In the genomic region with DNA sequence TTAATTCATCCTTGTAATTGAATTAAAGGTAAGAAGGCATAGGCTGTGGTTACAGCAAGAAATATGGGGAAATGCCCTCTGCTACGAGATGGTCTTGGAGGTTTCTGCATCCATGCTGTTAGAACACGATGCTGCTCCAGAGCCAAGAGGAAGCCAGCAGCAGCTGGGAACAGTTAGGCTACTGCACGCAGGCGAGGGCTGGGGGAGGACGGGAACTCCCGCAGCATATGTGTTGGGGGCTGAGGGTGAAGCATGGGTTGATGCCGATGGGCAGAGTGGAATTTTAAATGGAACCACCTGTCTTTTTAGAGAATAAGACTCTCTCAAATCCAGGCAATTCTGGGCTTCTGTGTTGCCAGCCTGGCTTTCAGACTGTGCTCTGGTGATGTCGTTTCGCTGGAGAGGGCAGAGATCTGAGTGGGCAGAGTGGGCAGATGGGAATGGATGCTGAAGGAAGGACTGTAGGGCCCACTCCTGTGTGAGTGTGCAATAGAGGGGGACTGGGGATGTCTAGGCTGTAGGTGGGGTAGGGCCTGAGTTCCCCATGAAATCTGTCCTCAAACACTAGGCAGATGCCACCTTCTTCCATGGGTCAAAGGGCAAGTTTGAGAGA, we compare ENCODE assay signal across 12 cellular contexts.
DNase-seq lines count a peak whose midpoint lies in the region; ATAC-seq and TF ChIP-seq lines count a peak whose summit lies in the region.
"Had no signal": no experiment of that assay in that cellular context is flagged by ENCODE, and none has a peak within 500 bp of the region (broad histone marks: within the 10 kb centered on the region; RNA-seq: fewer than 3 reads in every experiment).

No MANE protein-coding gene starts in this region.

- H3K9me3 ChIP-seq in Caco-2 (no peaks in the 10 kb centered on the region), SK-N-SH (no peaks in the 10 kb centered on the region), heart left ventricle (no peaks in the 10 kb centered on the region), stomach (no peaks in the 10 kb centered on the region)

- H3K36me3 Mint-ChIP-seq in Caco-2 (ENCODE audit: insufficient read depth, unreplicated experiment) = peaks cover 5% of the 10 kb centered on the region
- H3K36me3 Mint-ChIP-seq in activated naive CD4-positive, alpha-beta T cell treated with anti-CD3 and anti-CD28 coated beads for 36 hours (ENCODE audit: low read depth) = no peaks in the 10 kb centered on the region

- H3K9me2 ChIP-seq in SK-N-SH = no peaks in the 10 kb centered on the region

- peak overlapping the region; percentile 76 for H3K27ac Mint-ChIP-seq in Caco-2 (ENCODE audit: unreplicated experiment)
- H3K27ac Mint-ChIP-seq in activated naive CD4-positive, alpha-beta T cell treated with anti-CD3 and anti-CD28 coated beads for 36 hours = no peak overlapping the region
- H3K27ac Mint-ChIP-seq: activated T-cell treated with anti-CD3 and anti-CD28 coated beads, Interleukin-2, amount 50 U/mL, for 24 hours had no signal

- no peaks in the 10 kb centered on the region for H3K9me3 Mint-ChIP-seq in Caco-2 (ENCODE audit: unreplicated experiment)
- no peaks in the 10 kb centered on the region for H3K9me3 Mint-ChIP-seq in activated naive CD4-positive, alpha-beta T cell treated with anti-CD3 and anti-CD28 coated beads for 36 hours
- H3K9me3 Mint-ChIP-seq: activated T-cell treated with anti-CD3 and anti-CD28 coated beads, Interleukin-2, amount 50 U/mL, for 24 hours had no signal

- CTCF ChIA-PET in Caco-2 (lab: Charles Lee) (no interaction called here), SK-N-SH (lab: Yijun Ruan, JAX) (interaction anchor here (1.5 to 2.2 kb wide), 4 partner anchors 11 to 117 kb away, joined by 4 to 6 read pairs (median 4); no protein-coding TSS in a partner anchor)
- CTCF ChIA-PET in activated naive CD4-positive, alpha-beta T cell treated with anti-CD3 and anti-CD28 coated beads for 36 hours (lab: Charles Lee) = interaction anchor here (0.9 kb wide), 1 partner anchor 117 kb away, joined by 4 read pairs; no protein-coding TSS in a partner anchor

- no peaks in the 10 kb centered on the region for H3K27me3 Mint-ChIP-seq in Caco-2 (ENCODE audit: insufficient read depth, unreplicated experiment)
- H3K27me3 Mint-ChIP-seq in activated naive CD4-positive, alpha-beta T cell treated with anti-CD3 and anti-CD28 coated beads for 36 hours (ENCODE audit: low read depth) = no peaks in the 10 kb centered on the region

- H4K20me1 ChIP-seq in SK-N-SH (ENCODE audit: insufficient read depth) = no peaks in the 10 kb centered on the region

- intact Hi-C loops in Caco-2 (cut with micrococcal nuclease; ENCODE audit: unreplicated experiment) = no loop called here
- intact Hi-C loops in heart left ventricle (cut with DNase I) = no loop called here
- intact Hi-C loops in stomach (cut with DNase I; ENCODE audit: low total_unique reads) = no loop called here
- intact Hi-C loops in activated naive CD4-positive, alpha-beta T cell treated with anti-CD3 and anti-CD28 coated beads for 36 hours (cut with micrococcal nuclease) = no loop called here

- H3K4me2 ChIP-seq in SK-N-SH = peak overlapping the region; percentile 77

- no peak overlapping the region for H3K4me3 Mint-ChIP-seq in Caco-2 (ENCODE audit: unreplicated experiment)
- H3K4me3 Mint-ChIP-seq in activated naive CD4-positive, alpha-beta T cell treated with anti-CD3 and anti-CD28 coated beads for 36 hours = no peak overlapping the region
- H3K4me3 Mint-ChIP-seq: activated T-cell treated with anti-CD3 and anti-CD28 coated beads, Interleukin-2, amount 50 U/mL, for 24 hours had no signal

- H3K9ac ChIP-seq in SK-N-SH = peak overlapping the region; percentile 9; the same call in 1 of the 2 replicates

- 30% methylated on average over 9 of the region's 9 CpGs for WGBS in SK-N-SH (ENCODE audit: low lambda C conversion rate)
- WGBS in heart left ventricle, 4 donors = 51 to 69% (median 62%) methylated on average over 9 of the region's 9 CpGs
- 64 to 82% (median 80%) methylated on average over 9 of the region's 9 CpGs for WGBS in stomach, 5 donors

- H3K36me3 ChIP-seq in Caco-2 (ENCODE audit: control insufficient read depth, insufficient read depth, low read length) = no peaks in the 10 kb centered on the region
- no peaks in the 10 kb centered on the region for H3K36me3 ChIP-seq in SK-N-SH (replicated peaks in 1 of 2; ENCODE audit: control insufficient read depth in 1 of 2, insufficient read depth in 2 of 2, low read length in 1 of 2)
- H3K36me3 ChIP-seq in heart left ventricle = no peaks in the 10 kb centered on the region
- no peaks in the 10 kb centered on the region for H3K36me3 ChIP-seq in stomach

- BruUV-seq in Caco-2 (replicated peaks; lab: Mats Ljungman, UMichigan) = no TSS peak

- TF ChIP-seq CTCF in Caco-2 (IDR thresholded peaks at IDR 0.05; ENCODE audit: insufficient read depth in 1 of 2, low read depth in 1 of 2, low read length in 1 of 2, severe bottlenecking in 1 of 2, unreplicated experiment in 1 of 2) (no peak), SK-N-SH (IDR thresholded peaks at IDR 0.05) (no peak), heart left ventricle (IDR thresholded peaks at IDR 0.05) (no peak), stomach (IDR thresholded peaks at IDR 0.05) (no peak)

- ATAC-seq in heart left ventricle = peak; percentile 17 to 82 (median 52)
- ATAC-seq in HG02970 (IDR thresholded peaks at IDR 0.05; ENCODE audit: low FRiP score, unreplicated experiment) = no peak
- ATAC-seq in HG03521 (IDR thresholded peaks at IDR 0.05; ENCODE audit: unreplicated experiment) = no peak

- no peak for TF ChIP-seq POLR2A in heart left ventricle (IDR thresholded peaks at IDR 0.05)
- no peak for TF ChIP-seq POLR2A in stomach (IDR thresholded peaks at IDR 0.05)

- H3K79me2 ChIP-seq in SK-N-SH (ENCODE audit: insufficient read depth) = peaks cover 14% of the 10 kb centered on the region; the same call in 1 of the 2 replicates

- peak overlapping the region; percentile 82 for H2AFZ ChIP-seq in SK-N-SH (ENCODE audit: low read depth)

- peaks cover 13% of the 10 kb centered on the region for H3F3A ChIP-seq in SK-N-SH (replicated peaks; ENCODE audit: insufficient read depth)

- POLR2A ChIA-PET in Caco-2 (lab: Charles Lee) = no interaction called here
- POLR2A ChIA-PET in SK-N-SH (lab: Yijun Ruan, JAX) = interaction anchor here (0.6 kb wide), 1 partner anchor 200 kb away, joined by 3 read pairs; no protein-coding TSS in a partner anchor

- H3K27me3 ChIP-seq in Caco-2 (replicated peaks; ENCODE audit: control insufficient read depth, insufficient read depth, low read length) (no peaks in the 10 kb centered on the region), SK-N-SH (ENCODE audit: insufficient read depth) (no peaks in the 10 kb centered on the region), heart left ventricle (no peaks in the 10 kb centered on the region), stomach (no peaks in the 10 kb centered on the region)

- H3K4me1 ChIP-seq in Caco-2 = peaks cover 12% of the 10 kb centered on the region; the same call in 1 of the 2 replicates
- H3K4me1 ChIP-seq in SK-N-SH (ENCODE audit: control insufficient read depth in 1 of 2, insufficient read depth in 2 of 2, low read depth in 1 of 2, low read length in 1 of 2) = peaks cover 12 to 61% of the 10 kb centered on the region in 2 experiments; a peak in 3 of 4 replicates
- H3K4me1 ChIP-seq in heart left ventricle = peaks cover 0 to 21% (median 11%) of the 10 kb centered on the region in 12 donors
- peaks cover 0 to 20% (median 18%) of the 10 kb centered on the region in 4 donors for H3K4me1 ChIP-seq in stomach

- DNase-seq in Caco-2 (no peak), SK-N-SH (peak; percentile 66), heart left ventricle (peak in 2 of 5 donors; percentile 15 to 60), stomach (no peak), UCSD-AML1 (lab: John Stamatoyannopoulos, UW; ENCODE audit: unreplicated experiment) (no peak)
- no peak for DNase-seq in activated naive CD4-positive, alpha-beta T cell treated with anti-CD3 and anti-CD28 coated beads for 36 hours
- DNase-seq: activated T-cell treated with anti-CD3 and anti-CD28 coated beads, Interleukin-2, amount 50 U/mL, for 24 hours; islet precursor cell; NCI-H226; stimulated activated CD4-positive, alpha-beta T cell treated with anti-CD3 and anti-CD28 coated beads, Interleukin-12 subunit alpha, Interleukin-12 subunit beta, amount 100 ng/mL, for 4 hours had no signal

- H3K4me3 ChIP-seq in Caco-2 (ENCODE audit: low read depth, low read length) (no peak overlapping the region), SK-N-SH (ENCODE audit: low read depth in 2 of 2, low read length in 1 of 2) (peak overlapping the region in 1 of 2 experiments; percentile 44; a peak in 1 of 4 replicates), heart left ventricle (peak overlapping the region in 2 of 12 donors; percentile 17 to 42), stomach (no peak overlapping the region)

- peak; percentile 20 for TF ChIP-seq RAD21 in SK-N-SH (IDR thresholded peaks at IDR 0.05; ENCODE audit: low read length)

- H3K4me1 Mint-ChIP-seq in Caco-2 (ENCODE audit: low read depth, unreplicated experiment) = peaks cover 17% of the 10 kb centered on the region
- peaks cover 2% of the 10 kb centered on the region for H3K4me1 Mint-ChIP-seq in activated naive CD4-positive, alpha-beta T cell treated with anti-CD3 and anti-CD28 coated beads for 36 hours (ENCODE audit: low read depth)

- H3K27ac ChIP-seq in SK-N-SH (ENCODE audit: low read depth in 2 of 2, low read length in 1 of 2) (peak overlapping the region; percentile 82 to 99), heart left ventricle (peak overlapping the region in 9 of 12 donors; percentile 3 to 41 (median 24)), stomach (peak overlapping the region in 3 of 5 donors; percentile 7 to 62 (median 59))

- TF ChIP-seq EP300 in SK-N-SH (IDR thresholded peaks at IDR 0.05; ENCODE audit: borderline replicate concordance in 1 of 2, low read depth in 1 of 2, low read length in 1 of 2) (peak; percentile 41 to 91; a peak in 3 of 4 replicates), stomach (IDR thresholded peaks at IDR 0.05) (no peak)

TF ChIP-seq in SK-N-SH, 30 proteins besides CTCF, POLR2A, EP300 and RAD21 (continues in another document):
- TF ChIP-seq YY1 (IDR thresholded peaks at IDR 0.05; ENCODE audit: low read depth) = no peak
- TF ChIP-seq, protein P1, sequence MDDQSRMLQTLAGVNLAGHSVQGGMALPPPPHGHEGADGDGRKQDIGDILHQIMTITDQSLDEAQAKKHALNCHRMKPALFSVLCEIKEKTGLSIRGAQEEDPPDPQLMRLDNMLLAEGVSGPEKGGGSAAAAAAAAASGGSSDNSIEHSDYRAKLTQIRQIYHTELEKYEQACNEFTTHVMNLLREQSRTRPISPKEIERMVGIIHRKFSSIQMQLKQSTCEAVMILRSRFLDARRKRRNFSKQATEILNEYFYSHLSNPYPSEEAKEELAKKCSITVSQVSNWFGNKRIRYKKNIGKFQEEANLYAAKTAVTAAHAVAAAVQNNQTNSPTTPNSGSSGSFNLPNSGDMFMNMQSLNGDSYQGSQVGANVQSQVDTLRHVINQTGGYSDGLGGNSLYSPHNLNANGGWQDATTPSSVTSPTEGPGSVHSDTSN (IDR thresholded peaks at IDR 0.05) = peak; percentile 54; the same call in 1 of the 2 replicates
- TF ChIP-seq GATA2 (CRISPR knock-in tag; IDR thresholded peaks at IDR 0.05) = peak; percentile 78
- TF ChIP-seq CHD2 (IDR thresholded peaks at IDR 0.05; ENCODE audit: low read length, partially characterized antibody) = peak; percentile 86
- TF ChIP-seq SIN3A (IDR thresholded peaks at IDR 0.05; ENCODE audit: borderline replicate concordance, low read depth, low read length) = 0 out of 2 replicates have a peak, but pooled peaks have one; percentile 41

Comparison
In these comparisons a context has a peak if more than half of its experiments do, and no peak if none do; other contexts are left out.
1. H3K27ac ChIP-seq: peak in every context shown above with its lines; median percentile 90 in SK-N-SH; 59 in stomach; 24 in heart left ventricle.
2. ATAC-seq: peak in heart left ventricle (4 of 4); none in HG02970 (single experiment) and HG03521 (single experiment).